16 cellular contexts compared by ENCODE assay signal in the genomic region with DNA sequence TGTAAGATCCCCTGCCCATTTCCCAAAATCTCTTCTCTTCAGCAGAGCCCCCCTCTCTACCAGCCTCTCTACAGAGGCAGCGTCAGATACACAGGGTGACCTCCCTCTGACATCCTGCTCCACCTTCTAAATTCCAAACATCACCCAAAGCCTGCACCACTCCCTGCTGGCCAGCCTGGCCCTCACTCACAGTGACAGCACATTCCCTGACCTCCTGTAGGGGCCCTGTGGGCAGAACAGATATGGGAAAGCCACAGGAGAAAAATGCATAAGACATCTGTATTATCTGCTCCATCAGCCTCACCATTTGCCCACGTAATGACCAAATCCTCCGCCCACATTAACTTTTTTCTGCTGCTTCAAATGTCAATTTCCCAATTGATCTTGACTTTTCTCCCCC. TPM values are rescaled to one million over a fixed set of nuclear protein-coding genes. Genes with fewer than 3 reads are reported as not detected.
DNase-seq lines count a peak whose midpoint lies in the region; ATAC-seq, FAIRE-seq and TF ChIP-seq lines count a peak whose summit lies in the region.
"Had no signal": no experiment of that assay in that cellular context is flagged by ENCODE, and none has a peak within 500 bp of the region (broad histone marks: within the 10 kb centered on the region; RNA-seq: fewer than 3 reads in every experiment).

No MANE protein-coding gene starts in this region.

- H3K4me1 Mint-ChIP-seq in activated naive CD4-positive, alpha-beta T cell treated with anti-CD3 and anti-CD28 coated beads, Interleukin-2, amount 10 ng/mL, durations not matched to agents 7 days and 5 days = peaks cover 80% of the 10 kb centered on the region
- peaks cover 26% of the 10 kb centered on the region for H3K4me1 Mint-ChIP-seq in astrocyte (ENCODE audit: low read depth, unreplicated experiment)
- H3K4me1 Mint-ChIP-seq in stimulated activated naive CD8-positive, alpha-beta T cell treated with anti-CD3 and anti-CD28 coated beads, Interleukin-15, Interleukin-2, amounts not matched to agents 100 ng/mL and 50 ng/mL, for 24 hours (ENCODE audit: low read depth) = peaks cover 81% of the 10 kb centered on the region

- H3K4me1 ChIP-seq in astrocyte (ENCODE audit: insufficient read depth, low read length) (peaks cover 4% of the 10 kb centered on the region), upper lobe of left lung (no peaks in the 10 kb centered on the region)
- H3K4me1 ChIP-seq: adrenal gland, BE2C, foreskin keratinocyte had no signal

- CTCF ChIA-PET in activated naive CD4-positive, alpha-beta T cell treated with anti-CD3 and anti-CD28 coated beads, Interleukin-2, amount 10 ng/mL, durations not matched to agents 7 days and 5 days (lab: Charles Lee) = interaction anchor here (1.4 to 1.8 kb wide), 3 partner anchors 17 to 99 kb away, joined by 5 to 6 read pairs (median 5); no protein-coding TSS in a partner anchor

- peak overlapping the region; percentile 78 for H3K27ac Mint-ChIP-seq in activated naive CD4-positive, alpha-beta T cell treated with anti-CD3 and anti-CD28 coated beads, Interleukin-2, amount 10 ng/mL, durations not matched to agents 7 days and 5 days
- H3K27ac Mint-ChIP-seq in astrocyte (ENCODE audit: unreplicated experiment) = peak overlapping the region; percentile 62
- H3K27ac Mint-ChIP-seq in stimulated activated naive CD8-positive, alpha-beta T cell treated with anti-CD3 and anti-CD28 coated beads, Interleukin-15, Interleukin-2, amounts not matched to agents 100 ng/mL and 50 ng/mL, for 24 hours = peak overlapping the region; percentile 82
- H3K27ac Mint-ChIP-seq: activated B cell treated with CpG ODN at 0.5 μM for 24 hours had no signal

- H3K9me3 Mint-ChIP-seq in activated naive CD4-positive, alpha-beta T cell treated with anti-CD3 and anti-CD28 coated beads, Interleukin-2, amount 10 ng/mL, durations not matched to agents 7 days and 5 days = peaks cover 16% of the 10 kb centered on the region
- peaks cover 5% of the 10 kb centered on the region for H3K9me3 Mint-ChIP-seq in astrocyte (ENCODE audit: unreplicated experiment)
- no peaks in the 10 kb centered on the region for H3K9me3 Mint-ChIP-seq in stimulated activated naive CD8-positive, alpha-beta T cell treated with anti-CD3 and anti-CD28 coated beads, Interleukin-15, Interleukin-2, amounts not matched to agents 100 ng/mL and 50 ng/mL, for 24 hours

- H3K4me2 ChIP-seq in astrocyte (ENCODE audit: low read length) = no peak overlapping the region

- H3K27me3 Mint-ChIP-seq in activated naive CD4-positive, alpha-beta T cell treated with anti-CD3 and anti-CD28 coated beads, Interleukin-2, amount 10 ng/mL, durations not matched to agents 7 days and 5 days = no peaks in the 10 kb centered on the region
- H3K27me3 Mint-ChIP-seq in astrocyte (ENCODE audit: low read depth, unreplicated experiment) = peaks cover 5% of the 10 kb centered on the region
- H3K27me3 Mint-ChIP-seq in stimulated activated naive CD8-positive, alpha-beta T cell treated with anti-CD3 and anti-CD28 coated beads, Interleukin-15, Interleukin-2, amounts not matched to agents 100 ng/mL and 50 ng/mL, for 24 hours = no peaks in the 10 kb centered on the region
- H3K27me3 Mint-ChIP-seq: activated B cell treated with CpG ODN at 0.5 μM for 24 hours had no signal

- TF ChIP-seq CTCF in astrocyte (IDR thresholded peaks at IDR 0.05; ENCODE audit: insufficient read depth, low read depth, low read length) = no peak
- no peak for TF ChIP-seq CTCF in upper lobe of left lung (IDR thresholded peaks at IDR 0.05)

- peaks cover 6% of the 10 kb centered on the region for H3K27me3 ChIP-seq in astrocyte (ENCODE audit: insufficient read depth, low read length)
- no peaks in the 10 kb centered on the region for H3K27me3 ChIP-seq in upper lobe of left lung
- H3K27me3 ChIP-seq: adrenal gland, BE2C, dorsolateral prefrontal cortex had no signal

- H3K27ac ChIP-seq in astrocyte (ENCODE audit: low read depth, low read length) (no peak overlapping the region), upper lobe of left lung (no peak overlapping the region)
- H3K27ac ChIP-seq: adrenal gland, dorsolateral prefrontal cortex, foreskin keratinocyte had no signal

- no peaks in the 10 kb centered on the region for H3K79me2 ChIP-seq in astrocyte (ENCODE audit: insufficient read depth, low read length)

- 76 to 80% methylated on average over 3 of the region's 3 CpGs for WGBS in upper lobe of left lung, 2 donors

- no peak overlapping the region for H2AFZ ChIP-seq in astrocyte (ENCODE audit: low read depth, low read length)

- no peak for ATAC-seq in GM19395 (IDR thresholded peaks at IDR 0.05; ENCODE audit: unreplicated experiment)
- no peak for ATAC-seq in upper lobe of left lung (ENCODE audit: low FRiP score in 2 of 2)
- ATAC-seq: foreskin keratinocyte, Right ventricle myocardium inferior had no signal

- H3K4me3 ChIP-seq in astrocyte (ENCODE audit: insufficient read depth, low read depth, low read length) = no peak overlapping the region
- no peak overlapping the region for H3K4me3 ChIP-seq in upper lobe of left lung
- H3K4me3 ChIP-seq: adrenal gland, dorsolateral prefrontal cortex had no signal

- TF ChIP-seq EP300 in upper lobe of left lung (IDR thresholded peaks at IDR 0.05) = no peak

- H4K20me1 ChIP-seq in astrocyte (ENCODE audit: insufficient read depth, low read length) = no peaks in the 10 kb centered on the region

- TF ChIP-seq POLR2A in upper lobe of left lung (IDR thresholded peaks at IDR 0.05) = no peak

- H3K9me3 ChIP-seq in astrocyte (ENCODE audit: insufficient read depth, low read depth, low read length) = no peaks in the 10 kb centered on the region
- peaks cover 0 to 8% (median 5%) of the 10 kb centered on the region in 4 donors for H3K9me3 ChIP-seq in upper lobe of left lung
- H3K9me3 ChIP-seq: adrenal gland, BE2C had no signal

- peaks cover 83% of the 10 kb centered on the region for H3K36me3 Mint-ChIP-seq in activated naive CD4-positive, alpha-beta T cell treated with anti-CD3 and anti-CD28 coated beads, Interleukin-2, amount 10 ng/mL, durations not matched to agents 7 days and 5 days
- no peaks in the 10 kb centered on the region for H3K36me3 Mint-ChIP-seq in astrocyte (ENCODE audit: low read depth, unreplicated experiment)
- H3K36me3 Mint-ChIP-seq in stimulated activated naive CD8-positive, alpha-beta T cell treated with anti-CD3 and anti-CD28 coated beads, Interleukin-15, Interleukin-2, amounts not matched to agents 100 ng/mL and 50 ng/mL, for 24 hours (ENCODE audit: low read depth) = peaks cover 53% of the 10 kb centered on the region

- peak; percentile 17 for DNase-seq in activated naive CD4-positive, alpha-beta T cell treated with anti-CD3 and anti-CD28 coated beads, Interleukin-2, amount 10 ng/mL, durations not matched to agents 7 days and 5 days
- no peak for DNase-seq in activated naive CD4-positive, alpha-beta T cell (lab: John Stamatoyannopoulos, UW)
- DNase-seq in NCI-H226 = peak; percentile 13
- DNase-seq in astrocyte (ENCODE audit: low read depth) = peak; percentile 23
- no peak for DNase-seq in upper lobe of left lung
- no peak for DNase-seq in NCI-H1930 (lab: John Stamatoyannopoulos, UW)
- DNase-seq: activated B cell treated with CpG ODN at 0.5 μM for 24 hours, adrenal gland, BE2C, dorsolateral prefrontal cortex, foreskin keratinocyte, NCI-H1092 treated with DMSO at 0.1 percent for 48 hours, NCI-H524 had no signal

- H3K36me3 ChIP-seq in astrocyte (ENCODE audit: insufficient read depth, low read length) (no peaks in the 10 kb centered on the region), upper lobe of left lung (no peaks in the 10 kb centered on the region)
- H3K36me3 ChIP-seq: adrenal gland, BE2C had no signal

- H3K4me3 Mint-ChIP-seq in activated naive CD4-positive, alpha-beta T cell treated with anti-CD3 and anti-CD28 coated beads, Interleukin-2, amount 10 ng/mL, durations not matched to agents 7 days and 5 days = peak overlapping the region; percentile 61
- H3K4me3 Mint-ChIP-seq in astrocyte (ENCODE audit: unreplicated experiment) = no peak overlapping the region
- peak overlapping the region; percentile 72 for H3K4me3 Mint-ChIP-seq in stimulated activated naive CD8-positive, alpha-beta T cell treated with anti-CD3 and anti-CD28 coated beads, Interleukin-15, Interleukin-2, amounts not matched to agents 100 ng/mL and 50 ng/mL, for 24 hours
- H3K4me3 Mint-ChIP-seq: activated B cell treated with CpG ODN at 0.5 μM for 24 hours had no signal

- no peak for FAIRE-seq in astrocyte (lab: Jason Lieb, UNC)

- no peak overlapping the region for H3K9ac ChIP-seq in astrocyte (ENCODE audit: low read length)

RNA-seq across cellular contexts. Expression of a gene that starts 40.6 kb away (rescaled TPM):
- total RNA-seq in astrocyte (2.6 and 3.2 TPM in 2 replicates), upper lobe of left lung (10 to 100 TPM in 1 of 6 donors, 1 to 10 TPM in 5; 2.0 to 22.0 (median 6.2) TPM)

Comparison
In these comparisons a context has a peak if more than half of its experiments do, and no peak if none do; other contexts are left out.
1. DNase-seq: peak in activated naive CD4-positive, alpha-beta T cell treated with anti-CD3 and anti-CD28 coated beads, Interleukin-2, amount 10 ng/mL, durations not matched to agents 7 days and 5 days (single experiment), NCI-H226 (single experiment) and astrocyte (single experiment); none in activated naive CD4-positive, alpha-beta T cell (0 of 4), upper lobe of left lung (0 of 2) and NCI-H1930 (0 of 2).
2. Peak in every context shown above with its lines, with median percentiles within 50 percentile points of each other: H3K27ac Mint-ChIP-seq.